In genomic region chr16:57185945-57186629, GRCh38 we compare ENCODE assay signal across 8 cellular contexts. TPM values are rescaled to one million over a fixed set of nuclear protein-coding genes. Genes with fewer than 3 reads are reported as not detected.
A peak's percentile ranks its signal among the peaks of the same experiment; 100 is the strongest.
DNase-seq lines count a peak whose midpoint lies in the region; ATAC-seq and TF ChIP-seq lines count a peak whose summit lies in the region.

Gene PSME3IP1, minus strand, starts transcription at chr16:57186039. Its CDS starts 12,185 bp downstream, at chr16:57173854.
Gene RSPRY1, plus strand, starts transcription at chr16:57186329. Its CDS starts 18,330 bp downstream, at chr16:57204659.

- peak; percentile 25; the same call in 1 of the 2 replicates for TF ChIP-seq EP300 in Ishikawa (IDR thresholded peaks at IDR 0.05; ENCODE audit: borderline replicate concordance)

- no TSS peak for BruUV-seq in PC-3 (replicated peaks; lab: Mats Ljungman, UMichigan)

- H4K20me1 ChIP-seq in PC-3 (ENCODE audit: low read length) = no peaks in the 10 kb centered on the region

- H3K79me2 ChIP-seq in PC-3 (ENCODE audit: low read length) = peaks cover 94% of the 10 kb centered on the region

- TF ChIP-seq CTCF in PC-3 (conservative IDR thresholded peaks at IDR 0.05; ENCODE audit: low read depth, low read length) (no peak), epithelial cell of esophagus (IDR thresholded peaks at IDR 0.05; ENCODE audit: insufficient read depth, low read depth, low read length, missing control alignments) (no peak)

- intact Hi-C loops in PC-3 (cut with micrococcal nuclease) = no loop called here

- H3F3A ChIP-seq in PC-3 (ENCODE audit: low read length, unreplicated experiment) = no peaks in the 10 kb centered on the region

- DNase-seq in DMS114 treated with DMSO at 0.1 percent for 48 hours (lab: John Stamatoyannopoulos, UW; ENCODE audit: unreplicated experiment) (peak; percentile 99), PC-3 (peak; percentile 99), activated T-cell treated with anti-CD3 and anti-CD28 coated beads for 48 hours (ENCODE audit: low read depth) (peak; percentile 98), epithelial cell of esophagus (ENCODE audit: low read depth) (peak; percentile 100)
- DNase-seq in stimulated activated CD8-positive, alpha-beta memory T cell treated with anti-CD3 and anti-CD28 coated beads, Interleukin-4, amount 100 ng/mL, for 1 hour (ENCODE audit: low read depth in 2 of 2, low spot score in 1 of 2) = peak; percentile 85 to 96

- H3K4me3 ChIP-seq in PC-3 (ENCODE audit: low read length) (peak within 1 kb of the TSS; percentile 99), epithelial cell of esophagus (ENCODE audit: low read length) (peak within 1 kb of the TSS; percentile 94), mononuclear cell (ENCODE audit: low read length) (peak within 1 kb of the TSS; percentile 97)

- H3K36me3 ChIP-seq in PC-3 (ENCODE audit: low read depth, low read length) = no peaks in the 10 kb centered on the region

- no peak for TF ChIP-seq RAD21 in Ishikawa (IDR thresholded peaks at IDR 0.05; ENCODE audit: low read depth)

- peak within 1 kb of the TSS; percentile 96 for H3K9ac ChIP-seq in PC-3 (ENCODE audit: low read length)

- CTCF ChIA-PET in PC-3 (lab: Charles Lee) = interaction anchor here (0.6 kb wide), 1 partner anchor 95 kb away, joined by 3 read pairs; no protein-coding TSS in a partner anchor

- H3K27me3 ChIP-seq in PC-3 (ENCODE audit: low read length) (no peaks in the 10 kb centered on the region), mononuclear cell (ENCODE audit: insufficient read depth, low read length) (no peaks in the 10 kb centered on the region)

- peak within 1 kb of the TSS; percentile 85 for H2AFZ ChIP-seq in PC-3 (ENCODE audit: low read length)

- ATAC-seq in GM21576 (IDR thresholded peaks at IDR 0.05; ENCODE audit: unreplicated experiment) (peak; percentile 86), PC-3 (peak; percentile 90)

- H3K4me1 ChIP-seq in PC-3 (ENCODE audit: insufficient read depth, low read length) (peaks cover 28% of the 10 kb centered on the region), mononuclear cell (ENCODE audit: insufficient read depth, low read length) (peaks cover 38% of the 10 kb centered on the region)

- H3K9me3 ChIP-seq in PC-3 (ENCODE audit: low read length) (0 out of 2 replicates have a peak, but pooled peaks cover 6% of the 10 kb centered on the region), mononuclear cell (ENCODE audit: low read depth, low read length) (no peaks in the 10 kb centered on the region)

- H3K9me2 ChIP-seq in PC-3 (replicated peaks; ENCODE audit: low read length) = no peaks in the 10 kb centered on the region

- H3K4me2 ChIP-seq in PC-3 (ENCODE audit: low read length) = peak within 1 kb of the TSS; percentile 98

- H3K27ac ChIP-seq in PC-3 (ENCODE audit: low read length) = peak within 1 kb of the TSS; percentile 78

- POLR2A ChIA-PET in PC-3 (lab: Charles Lee; ENCODE audit: unreplicated experiment) = interaction anchor here (1.0 kb wide), 1 partner anchor 9 kb away, joined by 4 read pairs; no protein-coding TSS in a partner anchor

TF ChIP-seq in Ishikawa, 13 proteins besides CTCF, POLR2A, EP300 and RAD21:
- TF ChIP-seq REST (IDR thresholded peaks at IDR 0.05; ENCODE audit: low read depth) (no peak), USF1 (IDR thresholded peaks at IDR 0.05) (peak; percentile 95), TEAD4 (IDR thresholded peaks at IDR 0.05) (no peak), TCF12 (IDR thresholded peaks at IDR 0.05; ENCODE audit: low read depth) (peak; percentile 15; the same call in 1 of the 2 replicates), EGR1 (IDR thresholded peaks at IDR 0.05) (peak; percentile 73), FOXM1 (IDR thresholded peaks at IDR 0.05; ENCODE audit: borderline replicate concordance, low read depth) (no peak), ZBTB7A (IDR thresholded peaks at IDR 0.05; ENCODE audit: low read depth) (no peak; the same call in 1 of the 2 replicates), CEBPB (IDR thresholded peaks at IDR 0.05) (no peak), MAX (IDR thresholded peaks at IDR 0.05) (peak; percentile 52), YY1 (IDR thresholded peaks at IDR 0.05; ENCODE audit: low read depth) (peak; percentile 93), CREB1 (IDR thresholded peaks at IDR 0.05; ENCODE audit: low read depth) (no peak; the same call in 1 of the 2 replicates), TAF1 (IDR thresholded peaks at IDR 0.05; ENCODE audit: low read depth) (peak; percentile 76), NFIC (IDR thresholded peaks at IDR 0.05) (no peak)

RNA-seq across cellular contexts. Expression of gene PSME3IP1, which starts in this region (rescaled TPM):
- total RNA-seq in PC-3 (2014; rRNA removed) = 45.6 and 56.4 TPM in 2 replicates
- 75.2 TPM for total RNA-seq in mononuclear cell

RNA-seq across cellular contexts. Expression of gene RSPRY1, which starts in this region (rescaled TPM):
- total RNA-seq in PC-3 (2014; rRNA removed) = 17.5 and 18.3 TPM in 2 replicates
- 25.4 TPM for total RNA-seq in mononuclear cell

Comparison
In these comparisons a context has a peak if more than half of its experiments do, and no peak if none do; other contexts are left out.
1. Peak in every context shown above with its lines: DNase-seq, ATAC-seq, H3K4me3 ChIP-seq and H3K27ac ChIP-seq.